In genomic region chr11:130103296-130103814, GRCh38 we compare ENCODE assay signal across 9 cellular contexts. TPM values are rescaled to one million over a fixed set of nuclear protein-coding genes. Genes with fewer than 3 reads are reported as not detected.
A peak's percentile ranks its signal among the peaks of the same experiment; 100 is the strongest.
DNase-seq lines count a peak whose midpoint lies in the region; TF ChIP-seq lines count a peak whose summit lies in the region.
"Had no signal": no experiment of that assay in that cellular context is flagged by ENCODE, and none has a peak within 500 bp of the region (broad histone marks: within the 10 kb centered on the region; RNA-seq: fewer than 3 reads in every experiment).

No MANE protein-coding gene starts in this region.

- TF ChIP-seq CTCF in astrocyte of the spinal cord (IDR thresholded peaks at IDR 0.05; ENCODE audit: low read depth, low read length) (no peak), GM20000 (IDR thresholded peaks at IDR 0.05; ENCODE audit: extremely low read depth, missing control alignments) (no peak)

- in situ Hi-C loops in astrocyte of the spinal cord (cut with HindIII; ENCODE audit: low sequenced_read_pairs) = no loop called here

- DNase-seq in A172 (ENCODE audit: low spot score) = peak; percentile 94
- DNase-seq in LHCN-M2 (ENCODE audit: low read depth) = peak; percentile 99
- DNase-seq in astrocyte of the spinal cord (ENCODE audit: low read depth, low spot score) = peak; percentile 95
- peak; percentile 90 for DNase-seq in kidney tubule cell (ENCODE audit: low spot score)
- DNase-seq in UCSD-AML1 (lab: John Stamatoyannopoulos, UW; ENCODE audit: unreplicated experiment) = no peak
- DNase-seq in Kasumi-1 (lab: John Stamatoyannopoulos, UW) = no peak
- no peak for DNase-seq in NCI-H1436 (lab: John Stamatoyannopoulos, UW)
- DNase-seq in GM20000 (ENCODE audit: low spot score) = no peak
- DNase-seq: dorsolateral prefrontal cortex had no signal

- H3K4me3 ChIP-seq in astrocyte of the spinal cord (ENCODE audit: low read depth, low read length) = no peak overlapping the region
- H3K4me3 ChIP-seq: dorsolateral prefrontal cortex had no signal

RNA-seq across cellular contexts. Expression of gene APLP2, which starts 33.7 kb away (rescaled TPM):
- 103 and 104 TPM in 2 replicates for total RNA-seq in A172 (2014; rRNA removed; shearing (Covaris generic))
- 220 and 259 TPM in 2 replicates for total RNA-seq in LHCN-M2 (2014; rRNA removed)
- 199 TPM for polyA plus RNA-seq in LHCN-M2 (2012)

RNA-seq across cellular contexts. Expression of gene ST14, which starts 56.2 kb away (rescaled TPM):
- 0.10 TPM in 1 of 2 replicates, not detected in the other for total RNA-seq in A172 (2014; rRNA removed; shearing (Covaris generic))
- 0.06 TPM in 1 of 2 replicates, not detected in the other for total RNA-seq in LHCN-M2 (2014; rRNA removed)
- not detected for polyA plus RNA-seq in LHCN-M2 (2012)

Comparison
In these comparisons a context has a peak if more than half of its experiments do, and no peak if none do; other contexts are left out.
1. DNase-seq: peak in A172 (single experiment), LHCN-M2 (single experiment), astrocyte of the spinal cord (single experiment) and kidney tubule cell (single experiment); none in UCSD-AML1 (single experiment), Kasumi-1 (0 of 2), NCI-H1436 (single experiment) and GM20000 (single experiment).